In the genomic region with DNA sequence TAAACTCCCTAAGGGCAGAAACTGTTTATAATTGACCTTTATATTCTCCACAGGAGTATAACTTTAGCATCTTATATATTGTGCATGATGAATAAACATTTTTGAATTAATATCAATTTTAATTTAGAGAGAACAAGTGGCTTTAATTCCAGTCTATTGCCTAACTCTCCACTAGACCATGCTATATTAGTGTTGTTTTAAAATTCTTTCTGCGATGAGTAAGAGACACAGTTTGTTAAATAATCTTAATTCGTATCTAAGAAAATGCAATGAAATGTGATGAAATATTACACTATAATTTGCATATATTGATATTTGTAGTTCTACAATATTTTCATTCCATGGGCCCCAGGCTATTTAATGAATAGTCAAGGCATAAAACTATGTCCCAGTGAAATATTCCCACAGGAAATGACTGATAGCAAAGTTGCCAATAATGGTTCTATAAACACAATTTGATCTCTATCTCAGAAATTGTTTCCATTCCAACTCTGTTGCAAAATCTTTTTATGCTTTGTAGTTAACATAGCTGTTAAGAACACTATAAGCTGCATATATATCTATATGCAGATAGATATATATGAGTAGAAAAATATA, we compare ENCODE assay signal across 32 cellular contexts. TPM values are rescaled to one million over a fixed set of nuclear protein-coding genes. Genes with fewer than 3 reads are reported as not detected.
DNase-seq lines count a peak whose midpoint lies in the region; ATAC-seq, FAIRE-seq and TF ChIP-seq lines count a peak whose summit lies in the region.
"Had no signal": no experiment of that assay in that cellular context is flagged by ENCODE, and none has a peak within 500 bp of the region (broad histone marks: within the 10 kb centered on the region; RNA-seq: fewer than 3 reads in every experiment).

No MANE protein-coding gene starts in this region.

- no peaks in the 10 kb centered on the region for H3K9me3 Mint-ChIP-seq in CD4-positive, alpha-beta T cell
- no peaks in the 10 kb centered on the region for H3K9me3 Mint-ChIP-seq in osteocyte (ENCODE audit: unreplicated experiment)
- H3K9me3 Mint-ChIP-seq in activated CD4-positive, alpha-beta memory T cell treated with anti-CD3 and anti-CD28 coated beads for 36 hours, result no peaks in the 10 kb centered on the region
- H3K9me3 Mint-ChIP-seq: activated B cell treated with CpG ODN at 0.5 μM for 24 hours; activated CD8-positive, alpha-beta T cell treated with anti-CD3 and anti-CD28 coated beads for 36 hours; activated naive CD8-positive, alpha-beta T cell treated with anti-CD3 and anti-CD28 coated beads, Interleukin-2, amount 50 U/mL, for 24 hours had no signal

- H3K79me2 ChIP-seq in endothelial cell of umbilical vein (ENCODE audit: control insufficient read depth, insufficient read depth, low read length), result no peaks in the 10 kb centered on the region
- H3K79me2 ChIP-seq in MM.1S (ENCODE audit: low read length), result peaks cover 18% of the 10 kb centered on the region
- peaks cover 10% of the 10 kb centered on the region for H3K79me2 ChIP-seq in mesendoderm (ENCODE audit: control insufficient read depth, insufficient read depth, low read length)

- DNase-seq in CD4-positive, alpha-beta T cell, result no peak
- DNase-seq in LNCaP clone FGC (ENCODE audit: low read depth) (peak; percentile 68), endothelial cell of umbilical vein (ENCODE audit: low read depth, low spot score) (no peak), osteocyte (ENCODE audit: extremely low spot score, unreplicated experiment) (no peak), MM.1S (no peak), mesendoderm (no peak), retina (no peak)
- no peak for DNase-seq in activated CD4-positive, alpha-beta memory T cell treated with anti-CD3 and anti-CD28 coated beads for 36 hours
- DNase-seq: activated B cell treated with CpG ODN at 0.5 μM for 24 hours; activated CD8-positive, alpha-beta T cell treated with anti-CD3 and anti-CD28 coated beads for 36 hours; activated effector memory CD4-positive, alpha-beta T cell treated with anti-CD3 and anti-CD28 coated beads, Interleukin-2, amount 50 U/mL, for 16 hours; activated naive CD8-positive, alpha-beta T cell treated with anti-CD3 and anti-CD28 coated beads, Interleukin-2, amount 50 U/mL, for 24 hours; activated T-cell treated with anti-CD3 and anti-CD28 coated beads for 4 hours; brain microvascular endothelial cell; COR-L47; DND-41; GOT3; heart right ventricle; immature natural killer cell; left lung; midbrain; NCI-H1417 treated with DMSO at 0.1 percent for 48 hours; NCI-H510A; NK-92 treated with Interleukin-12 subunit alpha and Interleukin-12 subunit beta, amount 100 ng/mL, for 24 hours; stimulated activated naive CD4-positive, alpha-beta T cell had no signal

- no peak overlapping the region for H3K18ac ChIP-seq in mesendoderm (ENCODE audit: low read length)

- H2BK120ac ChIP-seq in mesendoderm (ENCODE audit: low read depth, low read length), result no peak overlapping the region

- intact Hi-C loops in CD4-positive, alpha-beta T cell (cut with DNase I, micrococcal nuclease), result loop anchor here (5.0 kb wide), 3 partner anchors 74 to 156 kb away; a partner anchor contains a TSS
- intact Hi-C loops in endothelial cell of umbilical vein (cut with micrococcal nuclease), result loop anchor here (5.0 kb wide), 3 partner anchors 39 to 864 kb away; no protein-coding TSS in a partner anchor
- intact Hi-C loops in activated CD4-positive, alpha-beta memory T cell treated with anti-CD3 and anti-CD28 coated beads for 36 hours (cut with micrococcal nuclease), result loop anchor here (5.0 kb wide), 2 partner anchors 39 to 511 kb away; a partner anchor contains a TSS

- peaks cover 13% of the 10 kb centered on the region for H3K36me3 Mint-ChIP-seq in CD4-positive, alpha-beta T cell (ENCODE audit: low read depth)
- H3K36me3 Mint-ChIP-seq in osteocyte (ENCODE audit: unreplicated experiment), result no peaks in the 10 kb centered on the region
- H3K36me3 Mint-ChIP-seq in activated CD4-positive, alpha-beta memory T cell treated with anti-CD3 and anti-CD28 coated beads for 36 hours, result peaks cover 3% of the 10 kb centered on the region
- H3K36me3 Mint-ChIP-seq: immature natural killer cell had no signal

- no peaks in the 10 kb centered on the region for H3K27me3 ChIP-seq in CD4-positive, alpha-beta T cell (ENCODE audit: control insufficient read depth, insufficient read depth, low read length)
- H3K27me3 ChIP-seq in endothelial cell of umbilical vein (ENCODE audit: control insufficient read depth in 2 of 2, insufficient read depth in 2 of 2, low read length in 2 of 2) (peaks cover 10 to 20% of the 10 kb centered on the region in 2 experiments), MM.1S (replicated peaks; ENCODE audit: insufficient read depth, low read length) (no peaks in the 10 kb centered on the region), mesendoderm (ENCODE audit: insufficient read depth, low read length, poor library complexity) (no peaks in the 10 kb centered on the region)
- H3K27me3 ChIP-seq: brain microvascular endothelial cell had no signal

- no peak for TF ChIP-seq POLR2A in endothelial cell of umbilical vein (IDR thresholded peaks at IDR 0.05; ENCODE audit: low read depth, low read length)

- H2AFZ ChIP-seq in endothelial cell of umbilical vein (ENCODE audit: low read depth, low read length), result no peak overlapping the region
- no peak overlapping the region for H2AFZ ChIP-seq in MM.1S (ENCODE audit: low read length)

- no peak overlapping the region for H4K5ac ChIP-seq in mesendoderm (ENCODE audit: low read length)

- H4K8ac ChIP-seq in mesendoderm (ENCODE audit: low read depth, low read length), result no peak overlapping the region

- H3K9me1 ChIP-seq in endothelial cell of umbilical vein (replicated peaks; ENCODE audit: control insufficient read depth, extremely low read depth, insufficient read depth, low read length), result no peaks in the 10 kb centered on the region

- H3K27me3 Mint-ChIP-seq in CD4-positive, alpha-beta T cell, result peaks cover 62% of the 10 kb centered on the region
- H3K27me3 Mint-ChIP-seq in osteocyte (ENCODE audit: unreplicated experiment), result peaks cover 4% of the 10 kb centered on the region
- peaks cover 13% of the 10 kb centered on the region for H3K27me3 Mint-ChIP-seq in activated CD4-positive, alpha-beta memory T cell treated with anti-CD3 and anti-CD28 coated beads for 36 hours

- H3K9me2 ChIP-seq in MM.1S (replicated peaks; ENCODE audit: insufficient read depth, low read length), result no peaks in the 10 kb centered on the region

- no peaks in the 10 kb centered on the region for H4K20me1 ChIP-seq in endothelial cell of umbilical vein (replicated peaks; ENCODE audit: control insufficient read depth, extremely low read depth, insufficient read depth, low read length)
- H4K20me1 ChIP-seq in MM.1S (ENCODE audit: insufficient read depth, low read length), result no peaks in the 10 kb centered on the region

- H2AK5ac ChIP-seq in mesendoderm (ENCODE audit: low read length), result no peak overlapping the region

- H3K4me2 ChIP-seq in endothelial cell of umbilical vein (ENCODE audit: insufficient read depth, low read length) (no peak overlapping the region), MM.1S (ENCODE audit: low read depth, low read length) (no peak overlapping the region), mesendoderm (ENCODE audit: low read length) (no peak overlapping the region)
- H3K4me2 ChIP-seq: smooth muscle cell had no signal

- no peaks in the 10 kb centered on the region for H3K9me3 ChIP-seq in CD4-positive, alpha-beta T cell (ENCODE audit: control insufficient read depth, low read length)
- no peaks in the 10 kb centered on the region for H3K9me3 ChIP-seq in endothelial cell of umbilical vein (replicated peaks; ENCODE audit: control insufficient read depth, insufficient read depth, low read length)
- H3K9me3 ChIP-seq in MM.1S (replicated peaks; ENCODE audit: insufficient read depth, low read length), result no peaks in the 10 kb centered on the region
- H3K9me3 ChIP-seq: heart right ventricle, left lung, thoracic aorta had no signal

- FAIRE-seq in endothelial cell of umbilical vein (lab: Jason Lieb, UNC), result no peak
- FAIRE-seq: endometrium had no signal

- POLR2A ChIA-PET in CD4-positive, alpha-beta T cell (lab: Charles Lee), result interaction anchor here (1.0 kb wide), 1 partner anchor 72 kb away, joined by 6 read pairs; a partner anchor contains a TSS
- POLR2A ChIA-PET in endothelial cell of umbilical vein (lab: Charles Lee), result no interaction called here
- POLR2A ChIA-PET in activated CD4-positive, alpha-beta memory T cell treated with anti-CD3 and anti-CD28 coated beads for 36 hours (lab: Charles Lee), result no interaction called here

- no peak overlapping the region for H3K27ac ChIP-seq in CD4-positive, alpha-beta T cell (ENCODE audit: low read depth, low read length)
- H3K27ac ChIP-seq in endothelial cell of umbilical vein (ENCODE audit: insufficient read depth, low read depth, low read length) (no peak overlapping the region), MM.1S (ENCODE audit: low read length) (no peak overlapping the region), mesendoderm (ENCODE audit: low read depth, low read length) (no peak overlapping the region)
- H3K27ac ChIP-seq: brain microvascular endothelial cell, coronary artery, heart right ventricle, HL-60, left lung, thoracic aorta had no signal

- no peak overlapping the region for H2BK15ac ChIP-seq in mesendoderm (replicated peaks; ENCODE audit: low read depth)

- ATAC-seq in CD4-positive, alpha-beta T cell (ENCODE audit: poor library complexity), result no peak
- ATAC-seq: activated CD8-positive, alpha-beta T cell treated with anti-CD3 and anti-CD28 coated beads for 36 hours; activated naive CD8-positive, alpha-beta T cell treated with anti-CD3 and anti-CD28 coated beads, Interleukin-2, amount 50 U/mL, for 24 hours; heart right ventricle; left lung; SK-N-SH treated with all-trans-retinoic acid at 6 μM for 48 hours had no signal

- no peaks in the 10 kb centered on the region; the same call in 1 of the 2 replicates for H3F3A ChIP-seq in MM.1S (ENCODE audit: insufficient read depth, low read length)

- TF ChIP-seq CTCF in CD4-positive, alpha-beta T cell (IDR thresholded peaks at IDR 0.05), result no peak
- no peak for TF ChIP-seq CTCF in LNCaP clone FGC (IDR thresholded peaks at IDR 0.05; ENCODE audit: control insufficient read depth, extremely low read depth, insufficient read depth)
- no peak for TF ChIP-seq CTCF in endothelial cell of umbilical vein (IDR thresholded peaks at IDR 0.05; ENCODE audit: extremely low read depth in 1 of 2, insufficient read depth in 1 of 2, low read depth in 1 of 2, low read length in 2 of 2)
- TF ChIP-seq CTCF in osteocyte (IDR thresholded peaks at IDR 0.05), result no peak
- TF ChIP-seq CTCF in MM.1S (IDR thresholded peaks at IDR 0.05; ENCODE audit: low read length), result no peak

- no peak overlapping the region for H3K23ac ChIP-seq in mesendoderm (ENCODE audit: low read length)

- H3K4me1 ChIP-seq in endothelial cell of umbilical vein (ENCODE audit: control insufficient read depth, extremely low read depth, insufficient read depth, low read length), result peaks cover 16% of the 10 kb centered on the region
- peaks cover 6% of the 10 kb centered on the region; the same call in 1 of the 2 replicates for H3K4me1 ChIP-seq in MM.1S (ENCODE audit: low read length)
- no peaks in the 10 kb centered on the region for H3K4me1 ChIP-seq in mesendoderm (ENCODE audit: control insufficient read depth, low read depth, low read length)

- WGBS in mesendoderm (ENCODE audit: extremely low coverage, insufficient coverage, low lambda C conversion rate), result no CpG with 5 or more reads among the region's 2 CpGs

- no peak overlapping the region for H2BK5ac ChIP-seq in mesendoderm (ENCODE audit: low read length)

- H3K27ac Mint-ChIP-seq in CD4-positive, alpha-beta T cell, result peak overlapping the region; percentile 97
- H3K27ac Mint-ChIP-seq in osteocyte (ENCODE audit: unreplicated experiment), result peak overlapping the region; percentile 44
- H3K27ac Mint-ChIP-seq in activated CD4-positive, alpha-beta memory T cell treated with anti-CD3 and anti-CD28 coated beads for 36 hours, result no peak overlapping the region
- H3K27ac Mint-ChIP-seq: activated B cell treated with CpG ODN at 0.5 μM for 24 hours; activated CD8-positive, alpha-beta T cell treated with anti-CD3 and anti-CD28 coated beads for 36 hours; activated naive CD8-positive, alpha-beta T cell treated with anti-CD3 and anti-CD28 coated beads, Interleukin-2, amount 50 U/mL, for 24 hours; B cell; immature natural killer cell had no signal

- H3K4me1 Mint-ChIP-seq in CD4-positive, alpha-beta T cell (ENCODE audit: low read depth), result peaks cover 30% of the 10 kb centered on the region
- H3K4me1 Mint-ChIP-seq in osteocyte (ENCODE audit: unreplicated experiment), result peaks cover 48% of the 10 kb centered on the region
- H3K4me1 Mint-ChIP-seq in activated CD4-positive, alpha-beta memory T cell treated with anti-CD3 and anti-CD28 coated beads for 36 hours (ENCODE audit: low read depth), result peaks cover 16% of the 10 kb centered on the region

- no peak overlapping the region for H3K4me3 Mint-ChIP-seq in CD4-positive, alpha-beta T cell
- no peak overlapping the region for H3K4me3 Mint-ChIP-seq in osteocyte (ENCODE audit: unreplicated experiment)
- H3K4me3 Mint-ChIP-seq in activated CD4-positive, alpha-beta memory T cell treated with anti-CD3 and anti-CD28 coated beads for 36 hours, result no peak overlapping the region
- H3K4me3 Mint-ChIP-seq: activated B cell treated with CpG ODN at 0.5 μM for 24 hours; activated CD8-positive, alpha-beta T cell treated with anti-CD3 and anti-CD28 coated beads for 36 hours; B cell had no signal

- peaks cover 1% of the 10 kb centered on the region for H3K79me1 ChIP-seq in mesendoderm (ENCODE audit: low read length)

- dilution Hi-C loops in endothelial cell of umbilical vein (cut with MboI; ENCODE audit: extremely low pct_ligation_motif_present, low sequenced_read_pairs), result no loop called here

- H3K4ac ChIP-seq in mesendoderm (ENCODE audit: low read depth, low read length), result no peak overlapping the region

- H3K9ac ChIP-seq in endothelial cell of umbilical vein (replicated peaks; ENCODE audit: extremely low read depth, insufficient read depth, low read length) (no peak overlapping the region), MM.1S (ENCODE audit: low read length) (no peak overlapping the region), mesendoderm (ENCODE audit: low read length) (no peak overlapping the region)

- no peak overlapping the region for H3K4me3 ChIP-seq in LNCaP clone FGC (ENCODE audit: low read depth, low read length)
- no peak overlapping the region for H3K4me3 ChIP-seq in endothelial cell of umbilical vein (replicated peaks in 1 of 3; ENCODE audit: insufficient read depth in 1 of 3, low read depth in 1 of 3, low read length in 3 of 3)
- no peak overlapping the region for H3K4me3 ChIP-seq in MM.1S (ENCODE audit: low read length)
- H3K4me3 ChIP-seq in mesendoderm (ENCODE audit: low read length), result no peak overlapping the region
- H3K4me3 ChIP-seq: coronary artery, heart right ventricle, left lung, smooth muscle cell, thoracic aorta had no signal

- H3K56ac ChIP-seq in mesendoderm (ENCODE audit: low read length), result no peak overlapping the region

- no peaks in the 10 kb centered on the region for H3K36me3 ChIP-seq in endothelial cell of umbilical vein (ENCODE audit: control insufficient read depth in 2 of 2, extremely low read depth in 1 of 2, insufficient read depth in 2 of 2, low read length in 2 of 2)
- H3K36me3 ChIP-seq in MM.1S (replicated peaks; ENCODE audit: insufficient read depth, low read length), result no peaks in the 10 kb centered on the region
- H3K36me3 ChIP-seq in mesendoderm (ENCODE audit: control insufficient read depth, insufficient read depth, low read length), result no peaks in the 10 kb centered on the region
- H3K36me3 ChIP-seq: brain microvascular endothelial cell, heart right ventricle, left lung, thoracic aorta had no signal

- BruUV-seq in endothelial cell of umbilical vein (replicated peaks; lab: Mats Ljungman, UMichigan), result no TSS peak

- CTCF ChIA-PET in CD4-positive, alpha-beta T cell (lab: Charles Lee), result no interaction called here
- CTCF ChIA-PET in endothelial cell of umbilical vein (lab: Charles Lee), result interaction anchor here (0.7 to 1.0 kb wide), 2 partner anchors 51 to 259 kb away, joined by 3 read pairs; no protein-coding TSS in a partner anchor
- CTCF ChIA-PET in activated CD4-positive, alpha-beta memory T cell treated with anti-CD3 and anti-CD28 coated beads for 36 hours (lab: Charles Lee), result interaction anchor here (1.0 kb wide), 1 partner anchor 259 kb away, joined by 3 read pairs; no protein-coding TSS in a partner anchor

RNA-seq across cellular contexts. Expression of a gene that starts 2.9 kb away (rescaled TPM):
- total RNA-seq in CD4-positive, alpha-beta T cell, result 1 to 10 TPM; 6.4 to 6.9 TPM
- total RNA-seq in endothelial cell of umbilical vein (2.9 and 3.1 TPM in 2 replicates), osteocyte (6.0 and 6.3 TPM in 2 replicates)
- polyA plus RNA-seq in endothelial cell of umbilical vein, result 0.41 and 0.52 TPM in 2 replicates
- polyA plus RNA-seq in endothelial cell of umbilical vein (2011; cell fraction: cytosol; rRNA removed), result 0.59 and 0.69 TPM in 2 replicates
- 0.97 and 1.2 TPM in 2 replicates for polyA plus RNA-seq in endothelial cell of umbilical vein (2011; cell fraction: nucleus; rRNA removed)
- polyA plus RNA-seq in endothelial cell of umbilical vein (2012), result 0.72 and 0.82 TPM in 2 replicates
- polyA minus RNA-seq in endothelial cell of umbilical vein, result 2.9 and 3.5 TPM in 2 replicates
- 2.7 TPM for polyA minus RNA-seq in endothelial cell of umbilical vein (2011; cell fraction: cytosol; rRNA and poly(A)+ RNA removed)
- 3.0 and 4.4 TPM in 2 replicates for polyA minus RNA-seq in endothelial cell of umbilical vein (2011; cell fraction: nucleus; rRNA and poly(A)+ RNA removed)
- polyA plus RNA-seq in mesendoderm (2013, experiment 1 of 2), result 6.1 TPM
- polyA plus RNA-seq in mesendoderm (2013, experiment 2 of 2), result 6.5 TPM
- 1 to 10 TPM; 2.7 to 2.8 TPM for total RNA-seq in activated CD4-positive, alpha-beta memory T cell treated with anti-CD3 and anti-CD28 coated beads for 36 hours

RNA-seq across cellular contexts. Expression of a gene that starts 55.8 kb away (rescaled TPM):
- total RNA-seq in CD4-positive, alpha-beta T cell, result 10 to 100 TPM; 62.4 to 66.6 TPM
- total RNA-seq in endothelial cell of umbilical vein (26.7 and 29.1 TPM in 2 replicates), osteocyte (30.8 and 32.2 TPM in 2 replicates)
- 22.7 and 23.1 TPM in 2 replicates for polyA plus RNA-seq in endothelial cell of umbilical vein
- polyA plus RNA-seq in endothelial cell of umbilical vein (2011; cell fraction: cytosol; rRNA removed), result 16.6 and 24.4 TPM in 2 replicates
- polyA plus RNA-seq in endothelial cell of umbilical vein (2011; cell fraction: nucleus; rRNA removed), result 36.8 and 37.9 TPM in 2 replicates
- 24.0 and 26.5 TPM in 2 replicates for polyA plus RNA-seq in endothelial cell of umbilical vein (2012)
- polyA minus RNA-seq in endothelial cell of umbilical vein, result 14.5 and 16.4 TPM in 2 replicates
- 9.8 TPM for polyA minus RNA-seq in endothelial cell of umbilical vein (2011; cell fraction: cytosol; rRNA and poly(A)+ RNA removed)
- polyA minus RNA-seq in endothelial cell of umbilical vein (2011; cell fraction: nucleus; rRNA and poly(A)+ RNA removed), result 25.7 and 39.7 TPM in 2 replicates
- 41.1 TPM for polyA plus RNA-seq in mesendoderm (2013, experiment 1 of 2)
- 40.5 TPM for polyA plus RNA-seq in mesendoderm (2013, experiment 2 of 2)
- total RNA-seq in activated CD4-positive, alpha-beta memory T cell treated with anti-CD3 and anti-CD28 coated beads for 36 hours, result 10 to 100 TPM; 19.4 to 21.8 TPM
